8 cellular contexts compared by ENCODE assay signal in the genomic region with DNA sequence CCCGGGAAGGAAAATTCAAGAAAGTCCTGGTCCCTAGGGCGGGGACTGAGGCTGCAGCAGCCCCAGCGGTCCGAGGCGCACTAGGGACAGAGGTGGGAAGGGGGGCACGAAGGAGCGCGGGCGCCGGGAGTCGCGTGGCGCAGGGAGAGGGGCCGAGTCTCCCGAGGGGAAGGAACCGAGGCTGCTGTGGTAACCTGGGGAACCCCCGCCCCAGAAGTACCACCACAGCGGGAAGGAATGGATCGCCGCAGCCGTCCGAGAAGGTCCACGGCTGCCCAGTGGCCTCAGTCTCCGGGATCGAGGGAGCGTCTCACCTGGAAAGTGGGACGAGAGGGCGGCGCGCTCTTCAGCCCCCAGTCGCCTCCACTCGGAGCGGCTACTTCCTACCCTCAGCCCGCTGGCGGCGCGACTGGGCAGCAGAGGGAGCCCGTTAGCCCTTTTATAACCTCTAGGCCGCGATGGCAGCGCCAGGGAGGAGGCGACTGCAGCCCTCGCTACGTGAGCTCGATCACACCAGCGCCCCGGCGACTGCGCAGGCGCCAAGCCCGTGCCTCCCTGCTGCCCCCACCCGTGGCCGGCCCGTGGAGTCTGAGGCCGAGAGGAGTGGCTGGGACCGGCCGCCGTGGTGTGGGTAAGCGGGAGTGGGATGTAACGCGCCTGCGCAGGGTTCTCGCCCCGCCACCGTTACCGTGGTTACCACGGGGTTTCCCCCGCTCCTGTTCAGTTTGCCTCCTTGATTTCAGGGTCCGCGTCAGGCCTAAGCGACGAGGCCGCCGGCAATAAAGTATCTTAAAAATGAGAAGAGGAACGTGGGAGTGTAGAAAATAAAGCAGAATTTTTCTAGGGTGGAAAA. TPM values are rescaled to one million over a fixed set of nuclear protein-coding genes. Genes with fewer than 3 reads are reported as not detected.
DNase-seq lines count a peak whose midpoint lies in the region; ATAC-seq, FAIRE-seq and TF ChIP-seq lines count a peak whose summit lies in the region.

TSS of gene P4HA1 (minus strand) at position 415 of the 853 bp plus-strand sequence. CDS start 21,983 bp downstream, outside the sequence.

- H3K27me3 ChIP-seq in upper lobe of right lung, result no peaks in the 10 kb centered on the region

- peaks cover 4% of the 10 kb centered on the region for H3K36me3 ChIP-seq in upper lobe of right lung

- no peaks in the 10 kb centered on the region for H3K9me3 ChIP-seq in upper lobe of right lung

- H3K4me3 ChIP-seq in upper lobe of right lung, result peak within 1 kb of the TSS; percentile 87

- ATAC-seq in HG02852 (IDR thresholded peaks at IDR 0.05; ENCODE audit: unreplicated experiment) (peak; percentile 78), T-cell (replicated peaks in 1 of 4) (peak; percentile 81 to 92 (median 90)), upper lobe of right lung (peak; percentile 98)

- peak; percentile 67 for TF ChIP-seq CTCF in upper lobe of right lung (IDR thresholded peaks at IDR 0.05)

- POLR2A ChIA-PET in T-cell (lab: Charles Lee), result interaction anchor here (0.5 to 3.0 kb wide), 29 partner anchors 8 to 1793 kb away, joined by 3 to 14 read pairs (median 4); partner anchors contain the start of genes ANXA7 (in 1 of the 2), DNAJC9 (in 1 of the 2), ECD (in 1 of the 2) and FAM149B1 (in 1 of the 2)

- peaks cover 10% of the 10 kb centered on the region for H3K4me1 ChIP-seq in upper lobe of right lung

- H3K4me1 Mint-ChIP-seq in T-cell, result peaks cover 27 to 40% (median 31%) of the 10 kb centered on the region in 3 donors

- H3K27me3 Mint-ChIP-seq in T-cell, result no peaks in the 10 kb centered on the region

- peak within 1 kb of the TSS; percentile 90 to 95 (median 95) for H3K4me3 Mint-ChIP-seq in T-cell

- H3K27ac Mint-ChIP-seq in T-cell, result peak within 1 kb of the TSS; percentile 88 to 93

- peak; percentile 98 for FAIRE-seq in GM12892 (lab: Jason Lieb, UNC)

- H3K27ac ChIP-seq in adipose tissue (ENCODE audit: low read depth, low read length) (peak within 1 kb of the TSS; percentile 21), upper lobe of right lung (peak within 1 kb of the TSS; percentile 87)

- intact Hi-C loops in cardiac septum (cut with DNase I), result loop anchor here (1.0 to 2.0 kb wide), 3 partner anchors 14 to 72 kb away; partner anchors contain the start of genes ECD, FAM149B1 and NUDT13
- intact Hi-C loops in posterior vena cava (cut with DNase I), result loop anchor here in 1 of 2 donors (10.0 kb wide), 1 partner anchor 58 kb away; no protein-coding TSS in a partner anchor
- intact Hi-C loops in upper lobe of right lung (cut with DNase I), result no loop called here

- no peaks in the 10 kb centered on the region for H3K9me3 Mint-ChIP-seq in T-cell

- DNase-seq in GM12892 (ENCODE audit: insufficient read length) (peak; percentile 91), NCI-H1436 treated with DMSO at 0.1 percent for 48 hours (lab: John Stamatoyannopoulos, UW) (peak; percentile 87), T-cell (peak; percentile 90 to 98 (median 94)), cardiac septum (ENCODE audit: low spot score) (peak; percentile 99), posterior vena cava (ENCODE audit: low spot score) (peak; percentile 100), upper lobe of right lung (peak; percentile 100)

- WGBS in adipose tissue, 3 donors, result 0% methylated on average over 63 to 75 of the region's 75 CpGs

- CTCF ChIA-PET in T-cell (lab: Charles Lee), result interaction anchor here (0.6 to 4.1 kb wide), 30 partner anchors 9 to 1778 kb away, joined by 3 to 48 read pairs (median 5); partner anchors contain the start of genes CFAP70 (in 1 of the 2), ECD (in 1 of the 2), FAM149B1 (in 1 of the 2) and NUDT13 (in 1 of the 2)

- peaks cover 3% of the 10 kb centered on the region for H3K36me3 Mint-ChIP-seq in T-cell

- TF ChIP-seq POLR2A in GM12892 (IDR thresholded peaks at IDR 0.05; ENCODE audit: low read depth, low read length), result peak; percentile 100

RNA-seq across cellular contexts. Expression of gene P4HA1, which starts in this region (rescaled TPM):
- 110 TPM for polyA plus RNA-seq in GM12892 (2012; ENCODE audit: missing spikeins)
- 10 to 100 TPM; 11.3 to 15.4 (median 13.0) TPM for total RNA-seq in T-cell
- 10 to 100 TPM; 13.4 to 20.9 (median 20.4) TPM for polyA plus RNA-seq in adipose tissue
- 54.8 TPM for total RNA-seq in cardiac septum
- 10 to 100 TPM; 33.3 to 35.0 TPM for total RNA-seq in posterior vena cava
- total RNA-seq in upper lobe of right lung, result 51.8 TPM

Comparison
In these comparisons a context has a peak if more than half of its experiments do, and no peak if none do; other contexts are left out.
1. Peak in every context shown above with its lines: DNase-seq, ATAC-seq, H3K4me3 ChIP-seq and H3K27ac ChIP-seq.